28 cellular contexts compared by ENCODE assay signal in the genomic region with DNA sequence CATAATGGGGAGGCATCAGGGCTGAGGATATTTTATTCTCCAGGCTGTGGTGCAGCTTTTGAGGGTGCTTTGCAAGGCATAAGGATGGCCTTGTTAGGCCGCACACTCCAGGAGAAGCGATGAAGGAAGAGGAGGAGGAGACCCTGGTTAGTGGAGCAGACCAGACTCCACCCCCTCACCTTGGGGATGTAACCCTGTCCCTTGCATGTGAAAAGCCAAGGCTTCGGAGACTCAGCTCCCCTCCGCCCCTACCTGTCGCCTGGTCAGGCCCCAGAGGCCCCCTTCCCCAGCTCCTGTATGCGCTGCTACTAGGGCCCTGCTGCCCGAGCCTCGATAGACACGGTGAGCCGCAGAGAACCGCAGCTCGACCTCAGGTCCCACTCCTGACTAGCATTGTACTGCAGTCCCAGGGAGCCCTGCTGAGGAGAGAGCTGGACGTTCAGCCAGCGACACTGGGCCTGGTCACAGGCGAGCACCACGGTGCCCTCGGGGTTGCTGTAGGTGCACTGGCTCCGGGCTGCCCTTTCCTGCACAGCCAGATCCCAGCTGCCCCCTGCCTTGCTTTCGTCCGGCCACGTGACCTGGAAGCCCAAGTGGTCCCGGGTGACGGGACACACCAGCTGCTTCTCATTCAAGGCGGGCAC. TPM values are rescaled to one million over a fixed set of nuclear protein-coding genes. Genes with fewer than 3 reads are reported as not detected.
A peak's percentile ranks its signal among the peaks of the same experiment; 100 is the strongest.
DNase-seq lines count a peak whose midpoint lies in the region; FAIRE-seq and TF ChIP-seq lines count a peak whose summit lies in the region.
"Had no signal": no experiment of that assay in that cellular context is flagged by ENCODE, and none has a peak within 500 bp of the region (broad histone marks: within the 10 kb centered on the region; RNA-seq: fewer than 3 reads in every experiment).

No MANE protein-coding gene starts in this region.

- no peak overlapping the region for H4K91ac ChIP-seq in H9 (ENCODE audit: insufficient read length, low read depth, low read length)
- peak overlapping the region; percentile 81 for H4K91ac ChIP-seq in H1 (replicated peaks; ENCODE audit: insufficient read length, low read length)

- no CpG with 5 or more reads among the region's 24 CpGs for WGBS in H9 (ENCODE audit: extremely low coverage, insufficient read length, low lambda C conversion rate)
- 61% methylated on average over 24 of the region's 24 CpGs; no CpG with 5 or more reads in 1 of the 2 experiments for WGBS in H1 (ENCODE audit: extremely low coverage in 1 of 2, insufficient coverage in 1 of 2, insufficient read length in 1 of 2, insufficient replicate concordance in 2 of 2, low coverage in 1 of 2, low lambda C conversion rate in 2 of 2, missing lambda C conversion rate in 1 of 2), 2 experiments

- FAIRE-seq in H1 (lab: Jason Lieb, UNC), result no peak
- FAIRE-seq in kidney (lab: Jason Lieb, UNC), result no peak
- FAIRE-seq: GM12892, GM19239, H54 had no signal

- no peaks in the 10 kb centered on the region for H4K20me1 ChIP-seq in BLaER1 treated with 17β-estradiol and CSF1 and Interleukin-3, amounts not matched to agents 10 nM and 100 nM
- no peaks in the 10 kb centered on the region for H4K20me1 ChIP-seq in H9 (ENCODE audit: control insufficient read depth, insufficient read depth, insufficient read length)
- H4K20me1 ChIP-seq in H1 (replicated peaks in 1 of 2; ENCODE audit: control insufficient read depth in 1 of 2, insufficient read depth in 2 of 2, low read length in 2 of 2), result no peaks in the 10 kb centered on the region

- H2AK5ac ChIP-seq in H9 (ENCODE audit: insufficient read length, low read length) (no peak overlapping the region), H1 (ENCODE audit: low read depth, low read length) (no peak overlapping the region)

- peaks cover 40% of the 10 kb centered on the region for H3K27me3 Mint-ChIP-seq in H9 (ENCODE audit: low read depth)

- H2BK120ac ChIP-seq in H9 (ENCODE audit: low read depth, low read length, poor library complexity, severe bottlenecking) (no peak overlapping the region), H1 (replicated peaks; ENCODE audit: low read depth, low read length) (peak overlapping the region; percentile 19)

- TF ChIP-seq EP300 in H1 (IDR thresholded peaks at IDR 0.05; ENCODE audit: borderline replicate concordance in 1 of 2, low read depth in 2 of 2, low read length in 2 of 2), result no peak

- H3K27ac ChIP-seq in BLaER1 treated with 17β-estradiol and CSF1 and Interleukin-3, amounts not matched to agents 10 nM and 100 nM, result peak overlapping the region in 4 of 11 experiments; percentile 27 to 94 (median 59); a peak in 6 of 22 replicates
- H3K27ac ChIP-seq in H9 (ENCODE audit: insufficient read length, low read depth, low read length), result no peak overlapping the region
- no peak overlapping the region for H3K27ac ChIP-seq in H1 (ENCODE audit: low read depth, low read length)
- no peak overlapping the region for H3K27ac ChIP-seq in kidney (ENCODE audit: low read depth in 2 of 2, low read length in 2 of 2)
- no peak overlapping the region for H3K27ac ChIP-seq in tibial artery

- no peak overlapping the region for H3K4ac ChIP-seq in H9 (ENCODE audit: low read depth, low read length)
- H3K4ac ChIP-seq in H1 (replicated peaks; ENCODE audit: insufficient read length, low read depth, low read length), result peak overlapping the region; percentile 19

- H3K36me3 Mint-ChIP-seq in H9 (ENCODE audit: insufficient read depth in 1 of 3, low read depth in 3 of 3), result no peaks in the 10 kb centered on the region
- H3K36me3 Mint-ChIP-seq: CD4-positive, alpha-beta memory T cell; IgD-negative memory B cell had no signal

- H3K27ac Mint-ChIP-seq in H9, result no peak overlapping the region; a peak in 1 of 7 replicates
- H3K27ac Mint-ChIP-seq: CD4-positive, alpha-beta memory T cell; IgD-negative memory B cell had no signal

- no peaks in the 10 kb centered on the region for H3K9me3 ChIP-seq in BLaER1 treated with 17β-estradiol and CSF1 and Interleukin-3, amounts not matched to agents 10 nM and 100 nM (replicated peaks in 1 of 11)
- H3K9me3 ChIP-seq in H9 (ENCODE audit: control insufficient read depth, low read depth, low read length) (no peaks in the 10 kb centered on the region), H1 (ENCODE audit: insufficient read depth in 2 of 2, low read depth in 1 of 2, low read length in 1 of 2) (no peaks in the 10 kb centered on the region), kidney (ENCODE audit: control insufficient read depth in 1 of 2, low read length in 2 of 2) (no peaks in the 10 kb centered on the region), tibial artery (no peaks in the 10 kb centered on the region)

- no peak overlapping the region for H3K23ac ChIP-seq in H9 (ENCODE audit: insufficient read length, low read depth, low read length)
- H3K23ac ChIP-seq in H1 (ENCODE audit: insufficient read length), result no peak overlapping the region

- no peak for TF ChIP-seq POLR2A in H1 (IDR thresholded peaks at IDR 0.05; ENCODE audit: control extremely low read depth in 1 of 2, low read depth in 2 of 2, low read length in 2 of 2)

- H2AFZ ChIP-seq in H9 (ENCODE audit: low read length) (no peak overlapping the region), H1 (ENCODE audit: low read length) (peak overlapping the region; percentile 25; the same call in 1 of the 2 replicates)

- H2BK12ac ChIP-seq in H9 (ENCODE audit: insufficient read length, low read depth, low read length), result no peak overlapping the region
- H2BK12ac ChIP-seq in H1 (ENCODE audit: low read depth, low read length), result peak overlapping the region; percentile 96; the same call in 1 of the 2 replicates

- H3K4me1 Mint-ChIP-seq in H9, result peaks cover 31 to 37% of the 10 kb centered on the region in 2 experiments
- H3K4me1 Mint-ChIP-seq: CD4-positive, alpha-beta memory T cell had no signal

- no peaks in the 10 kb centered on the region; a peak in 1 of 5 replicates for H3K9me3 Mint-ChIP-seq in H9
- H3K9me3 Mint-ChIP-seq: CD4-positive, alpha-beta memory T cell; IgD-negative memory B cell had no signal

- H3K14ac ChIP-seq in H9 (ENCODE audit: insufficient read depth, low read length) (no peak overlapping the region), H1 (ENCODE audit: insufficient read length) (no peak overlapping the region)

- H4K8ac ChIP-seq in H9 (replicated peaks; ENCODE audit: insufficient read length, low read depth, low read length) (no peak overlapping the region), H1 (ENCODE audit: extremely low read depth, insufficient read depth, low read length) (peak overlapping the region; percentile 77)

- intact Hi-C loops in kidney (cut with DNase I), result loop anchor here (10.0 kb wide), 1 partner anchor 54 kb away; a partner anchor contains a TSS
- intact Hi-C loops in tibial artery (cut with DNase I; ENCODE audit: low total_unique reads), result no loop called here

- H3K4me3 ChIP-seq in BLaER1 treated with 17β-estradiol and CSF1 and Interleukin-3, amounts not matched to agents 10 nM and 100 nM, result no peak overlapping the region
- H3K4me3 ChIP-seq in H1 (ENCODE audit: extremely low read depth in 1 of 4, insufficient read depth in 2 of 4, low read depth in 3 of 4, low read length in 4 of 4) (no peak overlapping the region), kidney (ENCODE audit: low read length in 2 of 2) (no peak overlapping the region), tibial artery (no peak overlapping the region)

- no peaks in the 10 kb centered on the region for H3K23me2 ChIP-seq in H9 (ENCODE audit: insufficient read length, low read depth, low read length, poor library complexity, severe bottlenecking)
- no peaks in the 10 kb centered on the region for H3K23me2 ChIP-seq in H1 (ENCODE audit: low read depth, low read length)

- DNase-seq in H9 (peak; percentile 83), H1 (ENCODE audit: low read depth in 1 of 2, low spot score in 2 of 2) (no peak), kidney (peak; percentile 68), AG20443 (ENCODE audit: low spot score) (no peak), putamen (ENCODE audit: low spot score) (no peak), tibial artery (no peak)
- DNase-seq in effector CD4-positive, alpha-beta T cell, result no peak
- DNase-seq: C1 segment of cervical spinal cord; CD4-positive, alpha-beta memory T cell; COR-L47; DMS79; EL; GF-D8; NCI-H1048; NCI-H1417 treated with DMSO at 0.1 percent for 48 hours; NCI-H1694 treated with DMSO at 0.1 percent for 48 hours; NCI-H2081; NCI-H2227 treated with DMSO at 0.1 percent for 48 hours; NCI-H526 treated with DMSO at 0.1 percent for 48 hours; RPMI8226; SHP77 treated with DMSO at 0.1 percent for 48 hours had no signal

- no peaks in the 10 kb centered on the region for H3K36me3 ChIP-seq in BLaER1 treated with 17β-estradiol and CSF1 and Interleukin-3, amounts not matched to agents 10 nM and 100 nM
- no peaks in the 10 kb centered on the region for H3K36me3 ChIP-seq in H1 (ENCODE audit: control insufficient read depth in 2 of 4, insufficient read depth in 4 of 4, low read length in 3 of 4)
- H3K36me3 ChIP-seq in kidney (ENCODE audit: control insufficient read depth in 1 of 2, insufficient read depth in 2 of 2, low read length in 2 of 2), result no peaks in the 10 kb centered on the region
- no peaks in the 10 kb centered on the region for H3K36me3 ChIP-seq in tibial artery

- TF ChIP-seq RAD21 in H1 (IDR thresholded peaks at IDR 0.05 in 1 of 2, conservative IDR thresholded peaks at IDR 0.05 in 1 of 2; ENCODE audit: low read depth in 2 of 2, low read length in 2 of 2), result no peak

- peak overlapping the region in 1 of 2 experiments; percentile 62; a peak in 2 of 5 replicates for H3K4me3 Mint-ChIP-seq in H9
- H3K4me3 Mint-ChIP-seq: CD4-positive, alpha-beta memory T cell; IgD-negative memory B cell had no signal

- H2BK15ac ChIP-seq in H9 (ENCODE audit: low read depth, low read length) (no peak overlapping the region), H1 (ENCODE audit: low read length) (peak overlapping the region; percentile 92; the same call in 1 of the 2 replicates)

- H3K56ac ChIP-seq in H9 (ENCODE audit: insufficient read length, low read depth, low read length) (no peak overlapping the region), H1 (replicated peaks; ENCODE audit: insufficient read length, low read depth, low read length) (no peak overlapping the region)

- POLR2A ChIA-PET in H1 (lab: Charles Lee; ENCODE audit: partially characterized antibody), result interaction anchor here (3.2 kb wide), 1 partner anchor 56 kb away, joined by 15 read pairs; no protein-coding TSS in a partner anchor

- H3K18ac ChIP-seq in H9 (ENCODE audit: insufficient read length, low read depth, low read length) (no peak overlapping the region), H1 (ENCODE audit: extremely low read depth, low read length) (peak overlapping the region; percentile 83; the same call in 1 of the 2 replicates)

- no peak for TF ChIP-seq CTCF in H9 (conservative IDR thresholded peaks at IDR 0.05)
- no peak for TF ChIP-seq CTCF in H1 (IDR thresholded peaks at IDR 0.05; ENCODE audit: control extremely low read depth in 1 of 3, insufficient read depth in 1 of 3, low read depth in 1 of 3, low read length in 3 of 3)
- no peak for TF ChIP-seq CTCF in kidney (IDR thresholded peaks at IDR 0.05; ENCODE audit: borderline replicate concordance, extremely low read depth, insufficient read depth)
- TF ChIP-seq CTCF in tibial artery (IDR thresholded peaks at IDR 0.05), result no peak

- H3K9ac ChIP-seq in BLaER1 treated with 17β-estradiol and CSF1 and Interleukin-3, amounts not matched to agents 10 nM and 100 nM, result peak overlapping the region in 3 of 11 experiments; percentile 5 to 57 (median 48); a peak in 5 of 22 replicates
- no peak overlapping the region for H3K9ac ChIP-seq in H9 (ENCODE audit: extremely low read depth, insufficient read length, low read length)
- no peak overlapping the region for H3K9ac ChIP-seq in H1 (replicated peaks in 1 of 4; ENCODE audit: extremely low read depth in 1 of 4, low read depth in 3 of 4, low read length in 3 of 4)
- no peak overlapping the region for H3K9ac ChIP-seq in kidney (ENCODE audit: low read length in 2 of 2)

- H3K27me3 ChIP-seq in BLaER1 treated with 17β-estradiol and CSF1 and Interleukin-3, amounts not matched to agents 10 nM and 100 nM, result peaks cover 0 to 6% (median 0%) of the 10 kb centered on the region in 11 experiments; a peak in 1 of 22 replicates
- H3K27me3 ChIP-seq in H9 (ENCODE audit: insufficient read depth, low read length) (no peaks in the 10 kb centered on the region; the same call in 1 of the 2 replicates), H1 (replicated peaks in 1 of 4; ENCODE audit: control insufficient read depth in 3 of 4, extremely low read depth in 1 of 4, insufficient read depth in 3 of 4, low read length in 3 of 4) (peaks cover 0 to 20% (median 11%) of the 10 kb centered on the region in 4 experiments; a peak in 6 of 7 replicates), tibial artery (peaks cover 0 to 31% of the 10 kb centered on the region in 2 donors)

- no peak overlapping the region for H2BK20ac ChIP-seq in H9 (ENCODE audit: low read depth, low read length, poor library complexity, severe bottlenecking)
- H2BK20ac ChIP-seq in H1 (ENCODE audit: low read length), result peak overlapping the region; percentile 86

- H4K5ac ChIP-seq in H9 (ENCODE audit: insufficient read length, low read depth, low read length) (no peak overlapping the region), H1 (ENCODE audit: insufficient read length, low read depth, low read length) (no peak overlapping the region)

- peak overlapping the region in 9 of 11 experiments; percentile 40 to 89 (median 79); a peak in 17 of 22 replicates for H3K4me2 ChIP-seq in BLaER1 treated with 17β-estradiol and CSF1 and Interleukin-3, amounts not matched to agents 10 nM and 100 nM
- H3K4me2 ChIP-seq in H9 (ENCODE audit: insufficient read depth, insufficient read length, low read length) (no peak overlapping the region), H1 (ENCODE audit: insufficient read depth in 1 of 2, low read depth in 2 of 2, low read length in 2 of 2) (peak overlapping the region; percentile 9 to 44; a peak in 2 of 4 replicates)

- no peak overlapping the region for H2BK5ac ChIP-seq in H9 (ENCODE audit: insufficient read length, low read length)
- peak overlapping the region; percentile 75; the same call in 1 of the 2 replicates for H2BK5ac ChIP-seq in H1 (ENCODE audit: low read depth, low read length)

- H3T11ph ChIP-seq in H9 (ENCODE audit: low read length), result no peak overlapping the region

- peaks cover 0 to 76% (median 60%) of the 10 kb centered on the region in 10 experiments; a peak in 17 of 20 replicates for H3K4me1 ChIP-seq in BLaER1 treated with 17β-estradiol and CSF1 and Interleukin-3, amounts not matched to agents 10 nM and 100 nM
- H3K4me1 ChIP-seq in H9 (ENCODE audit: insufficient read depth, low read length) (peaks cover 4% of the 10 kb centered on the region), H1 (replicated peaks in 1 of 4; ENCODE audit: control insufficient read depth in 3 of 4, insufficient read depth in 4 of 4, low read length in 3 of 4) (peaks cover 4 to 22% (median 18%) of the 10 kb centered on the region in 4 experiments), kidney (ENCODE audit: control insufficient read depth in 1 of 2, insufficient read depth in 1 of 2, low read depth in 1 of 2, low read length in 2 of 2) (no peaks in the 10 kb centered on the region), tibial artery (no peaks in the 10 kb centered on the region)

- CTCF ChIA-PET in H1 (lab: Charles Lee; ENCODE audit: partially characterized antibody), result interaction anchor here (0.9 to 15.8 kb wide), 11 partner anchors 9 to 235 kb away, joined by 3 to 344 read pairs (median 29); a partner anchor contains a TSS

- H3K79me1 ChIP-seq in H9 (ENCODE audit: insufficient read depth, low read depth, low read length, poor library complexity, severe bottlenecking) (no peaks in the 10 kb centered on the region), H1 (ENCODE audit: low read depth, low read length) (no peaks in the 10 kb centered on the region)

- H3K79me2 ChIP-seq in H9 (ENCODE audit: insufficient read depth, low read length), result no peaks in the 10 kb centered on the region
- H3K79me2 ChIP-seq in H1 (ENCODE audit: control insufficient read depth in 1 of 2, insufficient read depth in 2 of 2, low read length in 2 of 2), result no peaks in the 10 kb centered on the region

RNA-seq across cellular contexts. Expression of a gene that starts 10.2 kb away (rescaled TPM):
- total RNA-seq in H9 (2021) (not detected in 2 replicates), kidney (0.72 TPM)
- total RNA-seq in H1 (2021; fragmentation: NEBNext Ultra II Directional; extraction: Animal tissue kit (Norgen Biotek cat#: 25700)), result not detected in 2 replicates
- polyA plus RNA-seq in H1 (2011; rRNA removed) (0.03 TPM in 1 of 2 replicates, not detected in the other), kidney (ENCODE audit: insufficient read depth, low read depth, low replicate concordance) (15.8 TPM)
- not detected for polyA plus RNA-seq in H1 (2011; cell fraction: cytosol; rRNA removed)
- not detected for polyA plus RNA-seq in H1 (2011; cell fraction: nucleus; rRNA removed)
- polyA plus RNA-seq in H1 (2012, experiment 1 of 2), result 0.12 TPM in 1 of 4 replicates, not detected in the others
- polyA plus RNA-seq in H1 (2012, experiment 2 of 2), result not detected
- polyA plus RNA-seq in H1 (2013, experiment 1 of 2), result 0.02 TPM
- 0.02 TPM for polyA plus RNA-seq in H1 (2013, experiment 2 of 2)
- polyA minus RNA-seq in H1 (2011; rRNA and poly(A)+ RNA removed), result not detected in 2 replicates
- not detected for polyA minus RNA-seq in H1 (2011; cell fraction: cytosol; rRNA and poly(A)+ RNA removed)
- not detected for polyA minus RNA-seq in H1 (2011; cell fraction: nucleus; rRNA and poly(A)+ RNA removed)
- total RNA-seq: A172; CD4-positive, alpha-beta memory T cell; NCI-H460 had no signal
- polyA plus RNA-seq: CD4-positive, alpha-beta memory T cell; IgD-negative memory B cell had no signal

RNA-seq across cellular contexts. Expression of a gene that starts 28.7 kb away (rescaled TPM):
- total RNA-seq in H9 (2021) (0.04 and 0.07 TPM in 2 replicates), kidney (0.63 TPM)
- total RNA-seq in H1 (2021; fragmentation: NEBNext Ultra II Directional; extraction: Animal tissue kit (Norgen Biotek cat#: 25700)), result 0.37 and 0.40 TPM in 2 replicates
- polyA plus RNA-seq in H1 (2011; rRNA removed) (0.15 and 0.17 TPM in 2 replicates), kidney (ENCODE audit: insufficient read depth, low read depth, low replicate concordance) (0.09 TPM)
- 0.08 TPM for polyA plus RNA-seq in H1 (2011; cell fraction: cytosol; rRNA removed)
- 0.19 TPM for polyA plus RNA-seq in H1 (2011; cell fraction: nucleus; rRNA removed)
- polyA plus RNA-seq in H1 (2012, experiment 1 of 2), result 0.11 to 0.16 TPM (median 0.16 TPM) in 3 of 4 replicates, not detected in the other
- polyA plus RNA-seq in H1 (2012, experiment 2 of 2), result 0.07 TPM
- polyA plus RNA-seq in H1 (2013, experiment 1 of 2), result 0.34 TPM
- polyA plus RNA-seq in H1 (2013, experiment 2 of 2), result 0.42 TPM
- polyA minus RNA-seq in H1 (2011; rRNA and poly(A)+ RNA removed), result 0.17 and 0.32 TPM in 2 replicates
- not detected for polyA minus RNA-seq in H1 (2011; cell fraction: cytosol; rRNA and poly(A)+ RNA removed)
- 0.10 TPM for polyA minus RNA-seq in H1 (2011; cell fraction: nucleus; rRNA and poly(A)+ RNA removed)
- total RNA-seq: CD4-positive, alpha-beta memory T cell; NCI-H460 had no signal
- polyA plus RNA-seq: CD4-positive, alpha-beta memory T cell; IgD-negative memory B cell had no signal

RNA-seq across cellular contexts. Expression of a gene that starts 58.2 kb away (rescaled TPM):
- total RNA-seq in H9 (2021) (not detected in 2 replicates), kidney (0.22 TPM)
- total RNA-seq in H1 (2021; fragmentation: NEBNext Ultra II Directional; extraction: Animal tissue kit (Norgen Biotek cat#: 25700)), result 0.10 and 0.13 TPM in 2 replicates
- polyA plus RNA-seq in H1 (2011; rRNA removed) (0.05 and 0.14 TPM in 2 replicates), kidney (ENCODE audit: insufficient read depth, low read depth, low replicate concordance) (not detected)
- 0.05 TPM for polyA plus RNA-seq in H1 (2011; cell fraction: cytosol; rRNA removed)
- 0.06 TPM for polyA plus RNA-seq in H1 (2011; cell fraction: nucleus; rRNA removed)
- polyA plus RNA-seq in H1 (2012, experiment 1 of 2), result 0.05 to 0.10 TPM (median 0.07 TPM) in 3 of 4 replicates, not detected in the other
- polyA plus RNA-seq in H1 (2012, experiment 2 of 2), result 0.09 TPM
- polyA plus RNA-seq in H1 (2013, experiment 1 of 2), result 0.04 TPM
- polyA plus RNA-seq in H1 (2013, experiment 2 of 2), result 0.02 TPM
- 0.07 and 0.13 TPM in 2 replicates for polyA minus RNA-seq in H1 (2011; rRNA and poly(A)+ RNA removed)
- polyA minus RNA-seq in H1 (2011; cell fraction: cytosol; rRNA and poly(A)+ RNA removed), result not detected
- 0.20 TPM for polyA minus RNA-seq in H1 (2011; cell fraction: nucleus; rRNA and poly(A)+ RNA removed)
- total RNA-seq: NCI-H460 had no signal

Comparison
In these comparisons a context has a peak if more than half of its experiments do, and no peak if none do; other contexts are left out.
1. DNase-seq: peak in H9 (single experiment) and kidney (single experiment); none in H1 (0 of 2), AG20443 (single experiment), effector CD4-positive, alpha-beta T cell (single experiment), putamen (single experiment) and tibial artery (0 of 2).